In genomic region chr3:134312072-134312872, GRCh38 we compare ENCODE assay signal across 8 cellular contexts.
DNase-seq lines count a peak whose midpoint lies in the region; ATAC-seq and TF ChIP-seq lines count a peak whose summit lies in the region.

No MANE protein-coding gene starts in this region.

- H3K27ac Mint-ChIP-seq in IgD-negative memory B cell (no peak overlapping the region), osteocyte (ENCODE audit: unreplicated experiment) (peak overlapping the region; percentile 96)

- H3K4me1 Mint-ChIP-seq in IgD-negative memory B cell (peaks cover 0 to 4% (median 3%) of the 10 kb centered on the region in 3 donors), osteocyte (ENCODE audit: unreplicated experiment) (peaks cover 83% of the 10 kb centered on the region)

- DNase-seq in EH (ENCODE audit: low read depth): peak; percentile 74
- DNase-seq in epithelial cell of prostate (ENCODE audit: low read depth, low spot score): no peak
- DNase-seq in osteocyte (ENCODE audit: extremely low spot score, unreplicated experiment): no peak
- no peak for DNase-seq in OCI-M2 (lab: John Stamatoyannopoulos, UW; ENCODE audit: unreplicated experiment)
- no peak for DNase-seq in RPMI8226
- no peak for DNase-seq in GDM1 (lab: John Stamatoyannopoulos, UW)

- H3K36me3 Mint-ChIP-seq in IgD-negative memory B cell (no peaks in the 10 kb centered on the region), osteocyte (ENCODE audit: unreplicated experiment) (no peaks in the 10 kb centered on the region)

- peak overlapping the region; percentile 91 for H3K27ac ChIP-seq in epithelial cell of prostate

- no peak for TF ChIP-seq CTCF in osteocyte (IDR thresholded peaks at IDR 0.05)

- ATAC-seq in HG03432 (IDR thresholded peaks at IDR 0.05; ENCODE audit: unreplicated experiment): no peak

- H3K27me3 Mint-ChIP-seq in IgD-negative memory B cell (peaks cover 25% of the 10 kb centered on the region), osteocyte (ENCODE audit: unreplicated experiment) (no peaks in the 10 kb centered on the region)

- H3K9me3 Mint-ChIP-seq in IgD-negative memory B cell (peaks cover 0 to 2% (median 0%) of the 10 kb centered on the region in 3 donors), osteocyte (ENCODE audit: unreplicated experiment) (no peaks in the 10 kb centered on the region)

- H3K4me3 Mint-ChIP-seq in IgD-negative memory B cell (peak overlapping the region in 3 of 4 donors; percentile 17 to 66 (median 44)), osteocyte (ENCODE audit: unreplicated experiment) (no peak overlapping the region)
